Comparison of ENCODE assay signal across 13 cellular contexts in the genomic region with DNA sequence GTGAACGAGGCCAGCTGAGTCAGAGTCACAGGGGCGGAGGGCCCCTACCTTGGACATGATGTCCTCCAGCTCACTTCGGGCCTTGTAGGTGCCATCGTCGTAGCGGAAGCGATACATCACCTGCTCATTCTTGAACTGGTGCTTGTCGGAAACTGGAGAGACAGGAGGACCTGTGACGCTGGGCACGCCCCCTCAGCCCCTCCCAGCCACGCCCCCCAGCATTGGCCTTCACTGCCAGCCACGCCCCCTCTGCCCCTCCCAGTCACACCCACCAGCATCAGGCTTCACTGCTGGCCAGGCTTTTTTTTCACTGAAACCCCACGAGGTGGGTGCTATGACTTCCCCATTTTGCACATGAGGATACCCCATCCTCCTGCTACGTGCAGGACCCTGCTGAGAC.
DNase-seq lines count a peak whose midpoint lies in the region; ATAC-seq, FAIRE-seq and TF ChIP-seq lines count a peak whose summit lies in the region.
"Had no signal": no experiment of that assay in that cellular context is flagged by ENCODE, and none has a peak within 500 bp of the region (broad histone marks: within the 10 kb centered on the region; RNA-seq: fewer than 3 reads in every experiment).

No MANE protein-coding gene starts in this region.

- TF ChIP-seq CTCF in K562 (IDR thresholded peaks at IDR 0.05 in 2 of 3, conservative IDR thresholded peaks at IDR 0.05 in 1 of 3; ENCODE audit: insufficient read depth in 2 of 3, low read depth in 1 of 3, low read length in 3 of 3), result no peak
- no peak for TF ChIP-seq CTCF in spleen (IDR thresholded peaks at IDR 0.05 in 8 of 11, conservative IDR thresholded peaks at IDR 0.05 in 3 of 11)
- TF ChIP-seq CTCF in psoas muscle (IDR thresholded peaks at IDR 0.05), result no peak

- peak; percentile 91 for FAIRE-seq in K562 (lab: Jason Lieb, UNC)
- FAIRE-seq: A549 had no signal

- peaks cover 25% of the 10 kb centered on the region for H4K20me1 ChIP-seq in K562 (replicated peaks; ENCODE audit: control insufficient read depth, insufficient read depth, low read length)

- BruUV-seq in K562 (replicated peaks; lab: Mats Ljungman, UMichigan), result no TSS peak

- TF ChIP-seq RAD21 in K562 (CRISPR knock-in tag; conservative IDR thresholded peaks at IDR 0.05 in 1 of 2, IDR thresholded peaks at IDR 0.05 in 1 of 2), result no peak

- POLR2A ChIA-PET in K562 (lab: Yijun Ruan, JAX), result no interaction called here

- H3K9me1 ChIP-seq in K562 (ENCODE audit: control insufficient read depth, insufficient read depth, low read length), result no peaks in the 10 kb centered on the region

- H3K27me3 ChIP-seq in K562 (ENCODE audit: control insufficient read depth in 2 of 2, insufficient read depth in 2 of 2, low read length in 2 of 2) (no peaks in the 10 kb centered on the region), spleen (replicated peaks in 1 of 7) (no peaks in the 10 kb centered on the region), psoas muscle (ENCODE audit: insufficient read depth in 3 of 3, low read length in 2 of 3) (no peaks in the 10 kb centered on the region)

- CTCF ChIA-PET in K562 (lab: Yijun Ruan, JAX; ENCODE audit: low intra/inter-chr PET ratio), result no interaction called here

- H3K4me3 ChIP-seq in K562 (no peak overlapping the region), spleen (no peak overlapping the region), psoas muscle (no peak overlapping the region)
- H3K4me3 ChIP-seq: A549, esophagus squamous epithelium had no signal

- H3K27ac ChIP-seq in K562 (ENCODE audit: extremely low read depth, low read depth, low read length), result no peak overlapping the region
- peak overlapping the region in 1 of 8 donors; percentile 2 for H3K27ac ChIP-seq in spleen
- no peak overlapping the region for H3K27ac ChIP-seq in psoas muscle
- H3K27ac ChIP-seq: A549, esophagus squamous epithelium had no signal

- H3K36me3 ChIP-seq in K562 (ENCODE audit: control insufficient read depth, insufficient read depth, low read length) (peaks cover 2% of the 10 kb centered on the region; the same call in 1 of the 3 replicates), spleen (peaks cover 4 to 100% (median 82%) of the 10 kb centered on the region in 6 donors), psoas muscle (ENCODE audit: insufficient read depth in 1 of 2, low read depth in 1 of 2) (no peaks in the 10 kb centered on the region)

- DNase-seq in NCI-H2196 (lab: John Stamatoyannopoulos, UW; ENCODE audit: unreplicated experiment) (peak; percentile 9), NCI-H2196 treated with DMSO at 0.1 percent for 48 hours (lab: John Stamatoyannopoulos, UW; ENCODE audit: unreplicated experiment) (no peak), NCI-H187 (lab: John Stamatoyannopoulos, UW) (peak; percentile 63 to 69), K562 (ENCODE audit: extremely low read depth in 1 of 4, low spot score in 3 of 4) (peak; percentile 88 to 98 (median 96)), spleen (peak; percentile 64), psoas muscle (no peak)
- DNase-seq in central memory CD4-positive, alpha-beta T cell, result no peak
- DNase-seq: activated CD4-positive, alpha-beta T cell treated with anti-CD3 and anti-CD28 coated beads, Interleukin-2, amount 50 U/mL, for 4 hours; cerebellar nuclear complex; esophagus squamous epithelium; NCI-H774 had no signal

- H3K9ac ChIP-seq in K562 (ENCODE audit: insufficient read depth in 1 of 2, low read depth in 2 of 2, low read length in 2 of 2), result peak overlapping the region in 1 of 2 experiments; percentile 19; a peak in 1 of 4 replicates

- in situ Hi-C loops in K562 (cut with MboI), result no loop called here

- ATAC-seq in K562 (peak; percentile 99), psoas muscle (no peak), HG02884 (IDR thresholded peaks at IDR 0.05; ENCODE audit: unreplicated experiment) (no peak)

- no peak for TF ChIP-seq POLR2A in K562 (conservative IDR thresholded peaks at IDR 0.05)
- no peak for TF ChIP-seq POLR2A in spleen (IDR thresholded peaks at IDR 0.05)

- peak overlapping the region; percentile 54 for H3K4me2 ChIP-seq in K562 (ENCODE audit: insufficient read depth, low read length)
- H3K4me2 ChIP-seq: A549 had no signal

- intact Hi-C loops in K562 (cut with micrococcal nuclease) (no loop called here), spleen (cut with DNase I; ENCODE audit: low total_unique reads) (no loop called here), psoas muscle (cut with DNase I) (no loop called here)

- WGBS in K562 (ENCODE audit: insufficient coverage, low coverage, missing lambda C conversion rate), result 11% methylated on average over 10 of the region's 14 CpGs
- 84 to 91% (median 87%) methylated on average over 12 to 14 of the region's 14 CpGs for WGBS in spleen, 5 donors
- WGBS in psoas muscle, 3 donors, result 85 to 90% (median 89%) methylated on average over 14 of the region's 14 CpGs

- no peak overlapping the region for H2AFZ ChIP-seq in K562 (ENCODE audit: low read depth, low read length)

- no peaks in the 10 kb centered on the region for H3K79me2 ChIP-seq in K562 (ENCODE audit: control insufficient read depth, insufficient read depth, low read length)

- H3K9me3 ChIP-seq in K562 (replicated peaks; ENCODE audit: control insufficient read depth, insufficient read depth, low read depth, low read length), result no peaks in the 10 kb centered on the region
- no peaks in the 10 kb centered on the region for H3K9me3 ChIP-seq in spleen
- no peaks in the 10 kb centered on the region for H3K9me3 ChIP-seq in psoas muscle
- H3K9me3 ChIP-seq: A549, esophagus squamous epithelium had no signal

- no peak for TF ChIP-seq EP300 in K562 (IDR thresholded peaks at IDR 0.05; ENCODE audit: low read length)

- peaks cover 21% of the 10 kb centered on the region in 2 experiments for H3K4me1 ChIP-seq in K562 (replicated peaks in 1 of 2; ENCODE audit: control insufficient read depth in 2 of 2, insufficient read depth in 2 of 2, low read length in 2 of 2)
- peaks cover 11 to 57% (median 30%) of the 10 kb centered on the region in 6 donors for H3K4me1 ChIP-seq in spleen
- H3K4me1 ChIP-seq in psoas muscle, result peaks cover 27% of the 10 kb centered on the region
- H3K4me1 ChIP-seq: A549 had no signal

TF ChIP-seq in K562, 482 proteins besides CTCF, POLR2A, EP300 and RAD21 (continues in another document):
- TF ChIP-seq, protein P1, sequence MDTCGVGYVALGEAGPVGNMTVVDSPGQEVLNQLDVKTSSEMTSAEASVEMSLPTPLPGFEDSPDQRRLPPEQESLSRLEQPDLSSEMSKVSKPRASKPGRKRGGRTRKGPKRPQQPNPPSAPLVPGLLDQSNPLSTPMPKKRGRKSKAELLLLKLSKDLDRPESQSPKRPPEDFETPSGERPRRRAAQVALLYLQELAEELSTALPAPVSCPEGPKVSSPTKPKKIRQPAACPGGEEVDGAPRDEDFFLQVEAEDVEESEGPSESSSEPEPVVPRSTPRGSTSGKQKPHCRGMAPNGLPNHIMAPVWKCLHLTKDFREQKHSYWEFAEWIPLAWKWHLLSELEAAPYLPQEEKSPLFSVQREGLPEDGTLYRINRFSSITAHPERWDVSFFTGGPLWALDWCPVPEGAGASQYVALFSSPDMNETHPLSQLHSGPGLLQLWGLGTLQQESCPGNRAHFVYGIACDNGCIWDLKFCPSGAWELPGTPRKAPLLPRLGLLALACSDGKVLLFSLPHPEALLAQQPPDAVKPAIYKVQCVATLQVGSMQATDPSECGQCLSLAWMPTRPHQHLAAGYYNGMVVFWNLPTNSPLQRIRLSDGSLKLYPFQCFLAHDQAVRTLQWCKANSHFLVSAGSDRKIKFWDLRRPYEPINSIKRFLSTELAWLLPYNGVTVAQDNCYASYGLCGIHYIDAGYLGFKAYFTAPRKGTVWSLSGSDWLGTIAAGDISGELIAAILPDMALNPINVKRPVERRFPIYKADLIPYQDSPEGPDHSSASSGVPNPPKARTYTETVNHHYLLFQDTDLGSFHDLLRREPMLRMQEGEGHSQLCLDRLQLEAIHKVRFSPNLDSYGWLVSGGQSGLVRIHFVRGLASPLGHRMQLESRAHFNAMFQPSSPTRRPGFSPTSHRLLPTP (IDR thresholded peaks at IDR 0.05; ENCODE audit: borderline replicate concordance, extremely low read depth, insufficient read length), result no peak
- no peak for TF ChIP-seq PRPF4 (IDR thresholded peaks at IDR 0.05; ENCODE audit: insufficient read depth, low read depth, low read length, poor library complexity, severe bottlenecking)
- TF ChIP-seq MAX (CRISPR knock-in tag; IDR thresholded peaks at IDR 0.05), result peak; percentile 43; the same call in 1 of the 2 replicates
- TF ChIP-seq MEIS2 (IDR thresholded peaks at IDR 0.05; ENCODE audit: partially characterized antibody), result peak; percentile 39
- peak; percentile 72; the same call in 1 of the 2 replicates for TF ChIP-seq ZBTB7A (IDR thresholded peaks at IDR 0.05; ENCODE audit: borderline replicate concordance, control insufficient read depth, low read depth, low read length)
- TF ChIP-seq USF1 (CRISPR knock-in tag; IDR thresholded peaks at IDR 0.05), result no peak
- no peak for TF ChIP-seq COPS2 (conservative IDR thresholded peaks at IDR 0.05)
- no peak for TF ChIP-seq ZBTB9 (CRISPR knock-in tag; IDR thresholded peaks at IDR 0.05)
- TF ChIP-seq SPI1 (IDR thresholded peaks at IDR 0.05; ENCODE audit: borderline replicate concordance, low read depth, low read length), result peak; percentile 88

Comparison
In these comparisons a context has a peak if more than half of its experiments do, and no peak if none do; other contexts are left out.
1. DNase-seq: peak in NCI-H2196 (single experiment), NCI-H187 (2 of 2), K562 (4 of 4) and spleen (single experiment); none in NCI-H2196 treated with DMSO at 0.1 percent for 48 hours (single experiment), psoas muscle (0 of 2) and central memory CD4-positive, alpha-beta T cell (single experiment).